Comparison of ENCODE assay signal across 9 cellular contexts in the genomic region with DNA sequence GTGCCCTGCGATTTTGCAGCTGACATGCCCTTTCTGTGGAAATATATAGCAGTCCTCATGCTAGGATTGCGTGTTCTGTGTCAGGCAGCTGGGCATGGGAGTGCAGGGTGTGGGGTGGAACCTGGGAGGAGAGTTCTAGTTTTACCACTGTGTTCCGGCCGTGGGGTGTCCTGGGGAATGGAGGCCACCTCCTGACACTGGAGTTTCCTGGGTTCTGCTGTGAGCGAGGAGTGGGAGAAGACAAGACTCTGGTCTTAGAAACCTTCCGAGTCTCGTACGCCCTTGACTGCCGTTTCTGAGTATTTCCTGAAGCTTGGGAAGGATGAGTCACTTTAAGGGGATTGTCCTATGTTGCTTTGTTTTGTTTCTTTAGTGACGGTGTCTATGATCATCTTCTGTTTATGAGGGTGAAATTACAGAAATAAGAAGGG. TPM values are rescaled to one million over a fixed set of nuclear protein-coding genes. Genes with fewer than 3 reads are reported as not detected.
DNase-seq lines count a peak whose midpoint lies in the region; ATAC-seq lines count a peak whose summit lies in the region.
"Had no signal": no experiment of that assay in that cellular context is flagged by ENCODE, and none has a peak within 500 bp of the region (broad histone marks: within the 10 kb centered on the region; RNA-seq: fewer than 3 reads in every experiment).

No MANE protein-coding gene starts in this region.

- DNase-seq in HPDE6-E6E7 (ENCODE audit: extremely low spot score) (peak; percentile 23), Right ventricle myocardium superior (peak; percentile 59), Kasumi-1 (lab: John Stamatoyannopoulos, UW) (no peak)
- peak in 1 of 2 donors; percentile 51 for DNase-seq in activated T-cell treated with anti-CD3 and anti-CD28 coated beads, Interleukin-2, amount 50 U/mL, for 72 hours

- intact Hi-C loops in Right ventricle myocardium superior (cut with DNase I): no loop called here

- H3K9me3 Mint-ChIP-seq in activated T-cell treated with anti-CD3 and anti-CD28 coated beads, Interleukin-2, amount 50 U/mL, for 72 hours: no peaks in the 10 kb centered on the region

- no peak overlapping the region for H3K4me3 ChIP-seq in skin epidermis

- H3K36me3 Mint-ChIP-seq in activated T-cell treated with anti-CD3 and anti-CD28 coated beads, Interleukin-2, amount 50 U/mL, for 72 hours (ENCODE audit: insufficient read depth in 2 of 2): peaks cover 2 to 8% of the 10 kb centered on the region in 2 donors

- H3K4me1 Mint-ChIP-seq in activated T-cell treated with anti-CD3 and anti-CD28 coated beads, Interleukin-2, amount 50 U/mL, for 72 hours (ENCODE audit: low read depth): peaks cover 54% of the 10 kb centered on the region

- peak overlapping the region; percentile 98 for H3K27ac Mint-ChIP-seq in activated T-cell treated with anti-CD3 and anti-CD28 coated beads, Interleukin-2, amount 50 U/mL, for 72 hours

- H3K27me3 Mint-ChIP-seq in activated T-cell treated with anti-CD3 and anti-CD28 coated beads, Interleukin-2, amount 50 U/mL, for 72 hours (ENCODE audit: low read depth): no peaks in the 10 kb centered on the region

- peak overlapping the region; percentile 42 to 92 (median 78) for H3K27ac ChIP-seq in skin epidermis

- peak; percentile 64 to 68 for ATAC-seq in activated T-cell treated with anti-CD3 and anti-CD28 coated beads, Interleukin-2, amount 50 U/mL, for 72 hours (replicated peaks in 1 of 2)
- peak; percentile 41 for ATAC-seq in Right ventricle myocardium superior (ENCODE audit: poor library complexity)
- ATAC-seq in HG02884 (IDR thresholded peaks at IDR 0.05; ENCODE audit: unreplicated experiment): no peak
- ATAC-seq in HG03460 (IDR thresholded peaks at IDR 0.05; ENCODE audit: unreplicated experiment): no peak
- ATAC-seq in HG03520 (IDR thresholded peaks at IDR 0.05; ENCODE audit: unreplicated experiment): no peak

- peak overlapping the region; percentile 73 to 84 for H3K4me3 Mint-ChIP-seq in activated T-cell treated with anti-CD3 and anti-CD28 coated beads, Interleukin-2, amount 50 U/mL, for 72 hours

RNA-seq across cellular contexts. Expression of a gene that starts 19.0 kb away (rescaled TPM):
- 100 to 1,000 TPM; 148 to 222 TPM for total RNA-seq in activated T-cell treated with anti-CD3 and anti-CD28 coated beads, Interleukin-2, amount 50 U/mL, for 72 hours
- 310 TPM for total RNA-seq in Right ventricle myocardium superior

RNA-seq across cellular contexts. Expression of a gene that starts 41.8 kb away (rescaled TPM):
- total RNA-seq in activated T-cell treated with anti-CD3 and anti-CD28 coated beads, Interleukin-2, amount 50 U/mL, for 72 hours: not detected
- 0.35 TPM for total RNA-seq in Right ventricle myocardium superior
- total RNA-seq: temporal lobe had no signal

Comparison
In these comparisons a context has a peak if more than half of its experiments do, and no peak if none do; other contexts are left out.
1. DNase-seq: peak in HPDE6-E6E7 (single experiment) and Right ventricle myocardium superior (single experiment); none in Kasumi-1 (0 of 2).
2. ATAC-seq: peak in activated T-cell treated with anti-CD3 and anti-CD28 coated beads, Interleukin-2, amount 50 U/mL, for 72 hours (2 of 2) and Right ventricle myocardium superior (single experiment); none in HG02884 (single experiment), HG03460 (single experiment) and HG03520 (single experiment).